ENCODE assay signal across 28 cellular contexts in genomic region chr2:201707142-201707541, GRCh38. TPM values are rescaled to one million over a fixed set of nuclear protein-coding genes. Genes with fewer than 3 reads are reported as not detected.
"Had no signal": no experiment of that assay in that cellular context is flagged by ENCODE, and none has a peak within 500 bp of the region (broad histone marks: within the 10 kb centered on the region; RNA-seq: fewer than 3 reads in every experiment).

No MANE protein-coding gene starts in this region.

- H3K4me2 ChIP-seq: hepatocyte had no signal

- H3K27me3 ChIP-seq: body of pancreas, cardiac muscle cell, hepatocyte, right lobe of liver, tibial artery had no signal

- H3K9me3 ChIP-seq: body of pancreas, lower lobe of right lung, right lobe of liver, tibial artery had no signal

- H3K4me1 ChIP-seq: body of pancreas, lower lobe of right lung, right lobe of liver, tibial artery had no signal

- H3K27ac ChIP-seq: body of pancreas, cardiac muscle cell, hepatocyte, lower lobe of right lung, right lobe of liver, tibial artery, WERI-Rb-1 had no signal

- H2AFZ ChIP-seq: hepatocyte had no signal

- ATAC-seq: body of pancreas; left lobe of liver; lower lobe of right lung; naive thymus-derived CD4-positive, alpha-beta T cell; right lobe of liver; stimulated activated effector memory CD8-positive, alpha-beta T cell treated with anti-CD3 and anti-CD28 coated beads, Interleukin-12 subunit alpha, Interleukin-12 subunit beta, amount 100 ng/mL, for 72 hours; stimulated activated naive CD8-positive, alpha-beta T cell treated with anti-CD3 and anti-CD28 coated beads, Interleukin-15, amount 100 ng/mL, for 72 hours had no signal

- FAIRE-seq: endometrium, frontal cortex, small intestine had no signal

- H3K79me2 ChIP-seq: hepatocyte had no signal

- DNase-seq: activated CD4-positive, alpha-beta T cell treated with anti-CD3 and anti-CD28 coated beads, Interleukin-2, amount 10 ng/mL, durations not matched to agents 7 days and 5 days; activated CD4-positive, CD25-positive, alpha-beta regulatory T cell treated with anti-CD3 and anti-CD28 coated beads, Interleukin-2, amount 50 U/mL, for 72 hours; activated CD8-positive, alpha-beta memory T cell treated with anti-CD3 and anti-CD28 coated beads for 24 hours; activated naive CD4-positive, alpha-beta T cell treated with Interleukin-2 at 50 U/mL for 16 hours; activated T-cell treated with anti-CD3 and anti-CD28 coated beads, Interleukin-2, amount 50 U/mL, for 48 hours; body of pancreas; effector CD4-positive, alpha-beta T cell; erythroblast; glutamatergic neuron; immature natural killer cell; lower lobe of right lung; naive thymus-derived CD4-positive, alpha-beta T cell; occipital lobe; posterior cingulate gyrus; right lobe of liver; small intestine; stimulated activated CD4-positive, alpha-beta T cell treated with anti-CD3 and anti-CD28 coated beads, Interleukin-2, amount 100 ng/mL, for 24 hours; stimulated activated naive CD8-positive, alpha-beta T cell treated with anti-CD3 and anti-CD28 coated beads, Interleukin-15, amount 100 ng/mL, for 72 hours; tibial artery; WERI-Rb-1 had no signal

- H3K4me3 ChIP-seq: body of pancreas, cardiac muscle cell, hepatocyte, lower lobe of right lung, right lobe of liver, tibial artery had no signal

RNA-seq across cellular contexts. Expression of gene MPP4, which starts 8.7 kb away (rescaled TPM):
- total RNA-seq: activated CD4-positive, alpha-beta T cell treated with anti-CD3 and anti-CD28 coated beads, Interleukin-2, amount 10 ng/mL, durations not matched to agents 7 days and 5 days; body of pancreas; kidney epithelial cell; left lobe of liver; T-helper 2 cell treated with Interferon-gamma antibody and Interleukin-4, amounts not matched to agents 100 ng/mL and 5 ng/mL, for 36 hours had no signal
- polyA plus RNA-seq: immature natural killer cell; naive thymus-derived CD4-positive, alpha-beta T cell had no signal
